ENCODE assay signal across 19 cellular contexts in the genomic region with DNA sequence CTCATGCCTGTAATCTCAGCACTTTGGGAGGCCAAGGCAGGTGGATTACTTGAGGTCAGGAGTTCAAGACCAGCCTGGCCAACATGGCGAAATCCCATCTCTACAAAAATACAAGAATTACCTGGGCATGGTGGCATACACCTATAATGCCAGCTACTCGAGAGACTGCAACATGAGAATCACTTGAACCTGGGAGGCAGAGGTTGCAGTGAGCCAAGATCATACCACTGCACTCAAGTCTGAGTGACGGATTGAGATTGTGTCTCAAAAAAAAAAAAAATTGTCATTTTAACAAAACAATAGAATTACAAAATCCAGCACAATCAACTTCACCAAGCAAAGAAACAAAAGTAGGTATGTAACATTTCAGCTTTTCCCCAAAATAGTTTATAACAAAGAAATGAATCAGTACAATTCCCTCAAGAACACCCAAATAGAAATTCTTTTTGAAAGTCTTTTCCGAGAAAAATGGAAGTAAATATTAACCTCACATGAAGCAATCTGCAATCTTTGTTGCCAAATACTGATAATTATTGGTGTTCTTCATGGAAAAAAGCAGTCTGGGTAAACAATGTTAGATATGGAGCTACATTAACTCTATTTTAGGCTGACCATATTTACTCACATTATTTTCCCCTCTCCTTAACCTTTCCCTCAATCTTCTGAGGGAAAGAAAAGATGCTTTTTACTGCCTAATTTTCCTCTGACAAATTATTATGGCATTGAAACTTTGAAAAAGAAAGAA.
"Had no signal": no experiment of that assay in that cellular context is flagged by ENCODE, and none has a peak within 500 bp of the region (broad histone marks: within the 10 kb centered on the region; RNA-seq: fewer than 3 reads in every experiment).

No MANE protein-coding gene starts in this region.

- H3K9me3 ChIP-seq: sigmoid colon, stomach, thyroid gland, vagina had no signal

- H3K4me1 ChIP-seq: left ventricle myocardium inferior, lower lobe of right lung, parathyroid adenoma, sigmoid colon, stomach, thyroid gland, vagina had no signal

- H3K27me3 ChIP-seq: dorsolateral prefrontal cortex, sigmoid colon, stomach, thyroid gland, vagina had no signal

- ATAC-seq: left cardiac atrium; lower lobe of right lung; naive thymus-derived CD8-positive, alpha-beta T cell; stimulated activated effector memory CD8-positive, alpha-beta T cell treated with anti-CD3 and anti-CD28 coated beads, Interleukin-12 subunit alpha, Interleukin-12 subunit beta, amount 100 ng/mL, for 72 hours had no signal

- H3K27ac ChIP-seq: dorsolateral prefrontal cortex, left ventricle myocardium inferior, lower lobe of right lung, parathyroid adenoma, sigmoid colon, stomach, thyroid gland, vagina had no signal

- H3K9ac ChIP-seq: parathyroid adenoma had no signal

- H3K4me3 ChIP-seq: dorsolateral prefrontal cortex, left ventricle myocardium inferior, lower lobe of right lung, sigmoid colon, stomach, thyroid gland, vagina had no signal

- FAIRE-seq: frontal cortex had no signal

- DNase-seq: cortex of kidney; dorsolateral prefrontal cortex; effector CD4-positive, alpha-beta T cell; left cardiac atrium; left ventricle myocardium inferior; lower lobe of right lung; naive thymus-derived CD8-positive, alpha-beta T cell; occipital lobe; sigmoid colon; stimulated activated CD4-positive, alpha-beta T cell treated with anti-CD3 and anti-CD28 coated beads, Interleukin-2, amount 100 ng/mL, for 24 hours; stimulated activated CD4-positive, alpha-beta T cell treated with anti-CD3 and anti-CD28 coated beads, Interleukin-4, amount 100 ng/mL, for 24 hours; stimulated activated naive CD4-positive, alpha-beta T cell treated with Interleukin-2 at 50 U/mL for 16 hours; stomach; thyroid gland; trophoblast cell had no signal

- H3K36me3 ChIP-seq: left ventricle myocardium inferior, lower lobe of right lung, sigmoid colon, stomach, thyroid gland, vagina had no signal
